In the genomic region with DNA sequence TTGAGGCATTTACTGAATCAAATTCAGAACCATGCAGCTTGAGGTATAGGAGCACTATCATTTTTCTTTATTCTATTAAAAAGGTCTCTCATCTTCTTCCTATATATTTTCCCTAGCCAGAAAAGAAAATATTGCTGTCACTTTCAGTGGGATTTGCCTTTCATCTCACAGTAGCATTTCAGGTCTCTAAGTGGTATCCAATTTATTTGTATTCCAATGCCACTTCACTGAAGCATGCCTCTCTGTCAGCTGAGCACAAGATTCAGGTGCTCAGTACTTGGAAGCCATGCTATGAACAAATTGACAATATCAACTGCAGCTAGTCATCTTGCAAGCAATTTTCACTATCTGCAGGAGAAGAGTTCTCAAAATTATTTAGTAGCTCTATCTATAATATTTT, we compare ENCODE assay signal across 3 cellular contexts.
"Had no signal": no experiment of that assay in that cellular context is flagged by ENCODE, and none has a peak within 500 bp of the region (broad histone marks: within the 10 kb centered on the region; RNA-seq: fewer than 3 reads in every experiment).

No MANE protein-coding gene starts in this region.

- DNase-seq: H9, HCEC 1CT, IMR-90 had no signal
